Comparison of ENCODE assay signal across 10 cellular contexts in the genomic region with DNA sequence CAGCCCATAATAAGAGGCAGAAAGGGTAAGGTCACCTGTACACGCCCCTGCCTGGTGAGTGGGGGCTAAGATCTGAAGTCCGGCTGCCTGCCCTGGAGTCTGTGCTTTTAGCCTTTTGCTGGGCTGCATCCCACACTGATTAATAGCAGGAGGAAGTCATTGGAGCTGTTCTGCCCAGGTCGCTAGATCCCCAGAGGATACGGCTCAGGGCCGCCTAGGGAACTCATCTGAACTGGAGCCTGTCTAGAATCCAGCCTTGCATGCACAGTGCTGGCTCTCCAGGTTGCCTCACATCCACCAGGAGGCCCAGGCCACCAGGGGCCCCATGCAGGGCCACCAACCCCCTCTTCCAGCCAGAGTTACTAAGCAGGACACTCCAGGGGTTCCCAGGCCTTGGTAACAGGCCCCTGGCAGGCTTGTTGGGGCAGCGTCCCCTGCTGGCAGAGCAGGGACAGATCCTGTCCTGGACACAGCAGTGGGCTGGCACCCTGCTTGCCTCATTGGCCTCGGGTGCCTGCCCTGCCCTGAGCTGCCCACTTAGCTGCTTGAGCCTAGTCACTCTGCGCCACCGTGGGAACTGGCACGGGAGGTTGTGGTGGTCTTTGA. TPM values are rescaled to one million over a fixed set of nuclear protein-coding genes. Genes with fewer than 3 reads are reported as not detected.
A peak's percentile ranks its signal among the peaks of the same experiment; 100 is the strongest.
DNase-seq lines count a peak whose midpoint lies in the region; ATAC-seq and TF ChIP-seq lines count a peak whose summit lies in the region.
"Had no signal": no experiment of that assay in that cellular context is flagged by ENCODE, and none has a peak within 500 bp of the region (broad histone marks: within the 10 kb centered on the region; RNA-seq: fewer than 3 reads in every experiment).

No MANE protein-coding gene starts in this region.

- 67% methylated on average over 10 of the region's 10 CpGs for WGBS in mesenchymal stem cell
- WGBS in psoas muscle, 3 donors, result 76 to 78% (median 77%) methylated on average over 10 of the region's 10 CpGs

- H3K9ac ChIP-seq in mesenchymal stem cell (ENCODE audit: low read length), result no peak overlapping the region

- no peak overlapping the region for H2AK5ac ChIP-seq in mesenchymal stem cell (ENCODE audit: low read length, severe bottlenecking)

- no peaks in the 10 kb centered on the region for H3K79me1 ChIP-seq in mesenchymal stem cell (replicated peaks; ENCODE audit: low read length, poor library complexity, severe bottlenecking)

- no peaks in the 10 kb centered on the region for H3K4me1 ChIP-seq in HEK293 (ENCODE audit: control insufficient read depth, insufficient read depth, low read length)
- H3K4me1 ChIP-seq in mesenchymal stem cell (ENCODE audit: control insufficient read depth, insufficient read depth, low read depth, low read length), result peaks cover 13% of the 10 kb centered on the region
- no peaks in the 10 kb centered on the region for H3K4me1 ChIP-seq in psoas muscle
- H3K4me1 ChIP-seq: suprapubic skin had no signal

- no peak overlapping the region for H2BK12ac ChIP-seq in mesenchymal stem cell (ENCODE audit: low read length in 2 of 2)

- H3K27me3 ChIP-seq in mesenchymal stem cell (ENCODE audit: control insufficient read depth in 1 of 2, insufficient read depth in 1 of 2, low read length in 2 of 2) (peaks cover 3 to 6% of the 10 kb centered on the region in 2 experiments), psoas muscle (ENCODE audit: insufficient read depth in 3 of 3, low read length in 2 of 3) (no peaks in the 10 kb centered on the region)
- H3K27me3 ChIP-seq: suprapubic skin had no signal

- CTCF ChIA-PET in HEK293 (lab: Yijun Ruan, JAX), result interaction anchor here (0.8 to 3.2 kb wide), 6 partner anchors 10 to 218 kb away, joined by 3 to 11 read pairs (median 4); no protein-coding TSS in a partner anchor

- H3K4me3 ChIP-seq in HEK293 (ENCODE audit: low read depth, low read length) (no peak overlapping the region), astrocyte of the cerebellum (ENCODE audit: low read depth, low read length) (no peak overlapping the region), mesenchymal stem cell (ENCODE audit: insufficient read depth in 1 of 2, low read depth in 1 of 2, low read length in 2 of 2) (no peak overlapping the region), psoas muscle (no peak overlapping the region)
- H3K4me3 ChIP-seq: suprapubic skin had no signal

- in situ Hi-C loops in astrocyte of the cerebellum (cut with HindIII; ENCODE audit: low sequenced_read_pairs), result no loop called here

- no peak overlapping the region for H4K8ac ChIP-seq in mesenchymal stem cell (ENCODE audit: low read length)

- H3K14ac ChIP-seq in mesenchymal stem cell (ENCODE audit: low read length in 2 of 2), result no peak overlapping the region

- peak overlapping the region; percentile 37 for H4K91ac ChIP-seq in mesenchymal stem cell (ENCODE audit: low read length)

- POLR2A ChIA-PET in HEK293 (lab: Yijun Ruan, JAX), result no interaction called here

- H3K27ac ChIP-seq in HEK293 (ENCODE audit: extremely low read depth, low read depth, low read length) (no peak overlapping the region), mesenchymal stem cell (ENCODE audit: low read length, poor library complexity, severe bottlenecking) (no peak overlapping the region), psoas muscle (no peak overlapping the region)
- H3K27ac ChIP-seq: suprapubic skin had no signal

- no peak overlapping the region for H3K4ac ChIP-seq in mesenchymal stem cell (ENCODE audit: low read depth in 1 of 2, low read length in 2 of 2)

- no peak overlapping the region for H3K18ac ChIP-seq in mesenchymal stem cell (ENCODE audit: low read depth in 1 of 2, low read length in 2 of 2)

- intact Hi-C loops in psoas muscle (cut with DNase I) (no loop called here), head of caudate nucleus (cut with DNase I) (no loop called here)

- H3K36me3 ChIP-seq in HEK293 (ENCODE audit: control insufficient read depth in 2 of 2, insufficient read depth in 1 of 2, low read length in 2 of 2) (no peaks in the 10 kb centered on the region), mesenchymal stem cell (ENCODE audit: control insufficient read depth in 1 of 2, insufficient read depth in 2 of 2, low read depth in 1 of 2, low read length in 2 of 2) (no peaks in the 10 kb centered on the region), psoas muscle (ENCODE audit: insufficient read depth in 1 of 2, low read depth in 1 of 2) (no peaks in the 10 kb centered on the region)
- H3K36me3 ChIP-seq: suprapubic skin had no signal

- H2AFZ ChIP-seq in mesenchymal stem cell (ENCODE audit: low read depth, low read length), result no peak overlapping the region

- H2BK15ac ChIP-seq in mesenchymal stem cell (ENCODE audit: low read depth, poor library complexity, severe bottlenecking), result no peak overlapping the region

- H2BK120ac ChIP-seq in mesenchymal stem cell (ENCODE audit: low read depth, low read length), result no peak overlapping the region

- H2BK5ac ChIP-seq in mesenchymal stem cell (ENCODE audit: low read depth, low read length, poor library complexity, severe bottlenecking), result no peak overlapping the region

- DNase-seq in NCI-H2107 (lab: John Stamatoyannopoulos, UW), result peak; percentile 10
- DNase-seq in NCI-H2107 treated with DMSO at 0.1 percent for 48 hours (lab: John Stamatoyannopoulos, UW; ENCODE audit: unreplicated experiment), result no peak
- no peak for DNase-seq in astrocyte of the cerebellum (ENCODE audit: low read depth)
- DNase-seq in mesenchymal stem cell, result peak; percentile 2
- no peak for DNase-seq in dedifferentiated amniotic fluid mesenchymal stem cell (ENCODE audit: extremely low spot score)
- DNase-seq in psoas muscle, result no peak
- DNase-seq in head of caudate nucleus, result no peak
- DNase-seq: CD4-positive, CD25-positive, alpha-beta regulatory T cell had no signal

- TF ChIP-seq CTCF in HEK293 (tag by site-specific recombination; IDR thresholded peaks at IDR 0.05) (peak; percentile 57), astrocyte of the cerebellum (IDR thresholded peaks at IDR 0.05; ENCODE audit: low read depth, low read length, missing control alignments) (peak; percentile 47), psoas muscle (IDR thresholded peaks at IDR 0.05) (no peak)

- no peak overlapping the region for H3K23ac ChIP-seq in mesenchymal stem cell (ENCODE audit: low read length in 2 of 2)

- H3K9me3 ChIP-seq in HEK293 (ENCODE audit: control insufficient read depth, insufficient read depth, low read depth, low read length) (no peaks in the 10 kb centered on the region), mesenchymal stem cell (ENCODE audit: control insufficient read depth, low read length) (no peaks in the 10 kb centered on the region), psoas muscle (no peaks in the 10 kb centered on the region)
- H3K9me3 ChIP-seq: suprapubic skin had no signal

- H3K4me2 ChIP-seq in mesenchymal stem cell (ENCODE audit: low read length, poor library complexity, severe bottlenecking), result no peak overlapping the region

- ATAC-seq in psoas muscle, result no peak

TF ChIP-seq in HEK293, 187 proteins besides CTCF, POLR2A, EP300 and RAD21 (continues in another document):
- TF ChIP-seq ZNF76 (tag by site-specific recombination; IDR thresholded peaks at IDR 0.05; ENCODE audit: borderline replicate concordance, low read depth) (no peak), ZNF530 (tag by site-specific recombination; IDR thresholded peaks at IDR 0.05; ENCODE audit: low read depth) (no peak), ZNF423 (tag by site-specific recombination; IDR thresholded peaks at IDR 0.05) (peak; percentile 53; the same call in 1 of the 2 replicates), ZNF548 (tag by site-specific recombination; IDR thresholded peaks at IDR 0.05) (no peak), ZNF302 (tag by site-specific recombination; IDR thresholded peaks at IDR 0.05; ENCODE audit: low read depth) (no peak), ZNF169 (tag by site-specific recombination; IDR thresholded peaks at IDR 0.05) (no peak), ZNF629 (tag by site-specific recombination; IDR thresholded peaks at IDR 0.05) (no peak), ZBTB48 (tag by site-specific recombination; IDR thresholded peaks at IDR 0.05) (0 out of 2 replicates have a peak, but pooled peaks have one; percentile 31), ZNF366 (tag by site-specific recombination; conservative IDR thresholded peaks at IDR 0.05) (no peak), ZIC2 (tag by site-specific recombination; IDR thresholded peaks at IDR 0.05) (peak; percentile 100), ZBTB21 (tag by site-specific recombination; IDR thresholded peaks at IDR 0.05) (no peak)
- TF ChIP-seq, protein P1, sequence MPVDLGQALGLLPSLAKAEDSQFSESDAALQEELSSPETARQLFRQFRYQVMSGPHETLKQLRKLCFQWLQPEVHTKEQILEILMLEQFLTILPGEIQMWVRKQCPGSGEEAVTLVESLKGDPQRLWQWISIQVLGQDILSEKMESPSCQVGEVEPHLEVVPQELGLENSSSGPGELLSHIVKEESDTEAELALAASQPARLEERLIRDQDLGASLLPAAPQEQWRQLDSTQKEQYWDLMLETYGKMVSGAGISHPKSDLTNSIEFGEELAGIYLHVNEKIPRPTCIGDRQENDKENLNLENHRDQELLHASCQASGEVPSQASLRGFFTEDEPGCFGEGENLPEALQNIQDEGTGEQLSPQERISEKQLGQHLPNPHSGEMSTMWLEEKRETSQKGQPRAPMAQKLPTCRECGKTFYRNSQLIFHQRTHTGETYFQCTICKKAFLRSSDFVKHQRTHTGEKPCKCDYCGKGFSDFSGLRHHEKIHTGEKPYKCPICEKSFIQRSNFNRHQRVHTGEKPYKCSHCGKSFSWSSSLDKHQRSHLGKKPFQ (tag by site-specific recombination; IDR thresholded peaks at IDR 0.05), result no peak
- TF ChIP-seq, protein P2, sequence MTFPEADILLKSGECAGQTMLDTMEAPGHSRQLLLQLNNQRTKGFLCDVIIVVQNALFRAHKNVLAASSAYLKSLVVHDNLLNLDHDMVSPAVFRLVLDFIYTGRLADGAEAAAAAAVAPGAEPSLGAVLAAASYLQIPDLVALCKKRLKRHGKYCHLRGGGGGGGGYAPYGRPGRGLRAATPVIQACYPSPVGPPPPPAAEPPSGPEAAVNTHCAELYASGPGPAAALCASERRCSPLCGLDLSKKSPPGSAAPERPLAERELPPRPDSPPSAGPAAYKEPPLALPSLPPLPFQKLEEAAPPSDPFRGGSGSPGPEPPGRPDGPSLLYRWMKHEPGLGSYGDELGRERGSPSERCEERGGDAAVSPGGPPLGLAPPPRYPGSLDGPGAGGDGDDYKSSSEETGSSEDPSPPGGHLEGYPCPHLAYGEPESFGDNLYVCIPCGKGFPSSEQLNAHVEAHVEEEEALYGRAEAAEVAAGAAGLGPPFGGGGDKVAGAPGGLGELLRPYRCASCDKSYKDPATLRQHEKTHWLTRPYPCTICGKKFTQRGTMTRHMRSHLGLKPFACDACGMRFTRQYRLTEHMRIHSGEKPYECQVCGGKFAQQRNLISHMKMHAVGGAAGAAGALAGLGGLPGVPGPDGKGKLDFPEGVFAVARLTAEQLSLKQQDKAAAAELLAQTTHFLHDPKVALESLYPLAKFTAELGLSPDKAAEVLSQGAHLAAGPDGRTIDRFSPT (tag by site-specific recombination; IDR thresholded peaks at IDR 0.05), result no peak

RNA-seq across cellular contexts. Expression of a gene that starts 35.3 kb away (rescaled TPM):
- polyA plus RNA-seq in mesenchymal stem cell (2013, experiment 1 of 2), result not detected
- polyA plus RNA-seq in mesenchymal stem cell (2013, experiment 2 of 2), result 0.04 TPM
- under 1 TPM in 1 of 4 donors, not detected in 3; 0.08 TPM for total RNA-seq in psoas muscle
- polyA plus RNA-seq in psoas muscle, result under 1 TPM in 2 of 3 donors, not detected in 1; 0.03 to 0.04 TPM
- polyA plus RNA-seq: CD4-positive, CD25-positive, alpha-beta regulatory T cell had no signal

Comparison
In these comparisons a context has a peak if more than half of its experiments do, and no peak if none do; other contexts are left out.
1. DNase-seq: peak in NCI-H2107 (single experiment) and mesenchymal stem cell (single experiment); none in NCI-H2107 treated with DMSO at 0.1 percent for 48 hours (single experiment), astrocyte of the cerebellum (single experiment), dedifferentiated amniotic fluid mesenchymal stem cell (single experiment), psoas muscle (0 of 2) and head of caudate nucleus (0 of 42).